23 cellular contexts compared by ENCODE assay signal in genomic region chrX:39832211-39832610, GRCh38.
"Had no signal": no experiment of that assay in that cellular context is flagged by ENCODE, and none has a peak within 500 bp of the region (broad histone marks: within the 10 kb centered on the region; RNA-seq: fewer than 3 reads in every experiment).

No MANE protein-coding gene starts in this region.

- DNase-seq: Karpas-422, KG1, MG63, NCI-H1092, NCI-H1105 treated with DMSO at 0.1 percent for 48 hours, NCI-H1417 treated with DMSO at 0.1 percent for 48 hours, NCI-H146, NCI-H187, NCI-H2029, NCI-H2081 treated with DMSO at 0.1 percent for 48 hours, NCI-H2171, NCI-H226, NCI-H446, NCI-H510A, NCI-H524 treated with DMSO at 0.1 percent for 48 hours, NCI-H69, NCI-H774, Right ventricle myocardium superior, RPMI8226, SIG-M5 had no signal

- H3K9me3 ChIP-seq: MG63, SJSA1 had no signal

- FAIRE-seq: RCC 7860 had no signal

- H3K27me3 ChIP-seq: MG63, SJSA1 had no signal

- H3K4me1 ChIP-seq: SJSA1 had no signal

- H3K4me3 ChIP-seq: MG63, SJSA1, SK-N-MC had no signal

- H3K36me3 ChIP-seq: MG63, SJSA1 had no signal

- H3K27ac ChIP-seq: SJSA1, SK-N-MC had no signal
